ENCODE assay signal across 24 cellular contexts in genomic region chr13:32659736-32660135, GRCh38.
DNase-seq lines count a peak whose midpoint lies in the region; ATAC-seq and TF ChIP-seq lines count a peak whose summit lies in the region.
"Had no signal": no experiment of that assay in that cellular context is flagged by ENCODE, and none has a peak within 500 bp of the region (broad histone marks: within the 10 kb centered on the region; RNA-seq: fewer than 3 reads in every experiment).

No MANE protein-coding gene starts in this region.

- no peak for TF ChIP-seq POLR2A in stomach (IDR thresholded peaks at IDR 0.05)

- no peak for ATAC-seq in activated T-cell treated with anti-CD3 and anti-CD28 coated beads, Interleukin-2, amount 50 U/mL, for 72 hours (replicated peaks in 1 of 2)
- ATAC-seq in central memory CD8-positive, alpha-beta T cell (replicated peaks; ENCODE audit: extremely low read depth, poor library complexity, severe bottlenecking) = no peak
- no peak for ATAC-seq in GM19351 (IDR thresholded peaks at IDR 0.05; ENCODE audit: unreplicated experiment)
- ATAC-seq: activated CD8-positive, alpha-beta T cell treated with anti-CD3 and anti-CD28 coated beads, Interleukin-2, amount 10 ng/mL, durations not matched to agents 7 days and 5 days; Panc1; psoas muscle had no signal

- peaks cover 0 to 14% (median 6%) of the 10 kb centered on the region in 4 donors for H3K4me1 ChIP-seq in stomach
- H3K4me1 ChIP-seq: neural progenitor cell, psoas muscle had no signal

- TF ChIP-seq EP300 in stomach (IDR thresholded peaks at IDR 0.05) = no peak

- H3K9me3 ChIP-seq in stomach = peaks cover 0 to 10% (median 2%) of the 10 kb centered on the region in 4 donors

- no peak overlapping the region for H3K4me3 ChIP-seq in stomach
- H3K4me3 ChIP-seq: lung, MG63, neural progenitor cell, psoas muscle had no signal

- peak overlapping the region; percentile 53 for H3K27ac Mint-ChIP-seq in activated T-cell treated with anti-CD3 and anti-CD28 coated beads, Interleukin-2, amount 50 U/mL, for 24 hours
- H3K27ac Mint-ChIP-seq in activated T-cell treated with anti-CD3 and anti-CD28 coated beads, Interleukin-2, amount 50 U/mL, for 72 hours = no peak overlapping the region
- peak overlapping the region; percentile 67 for H3K27ac Mint-ChIP-seq in central memory CD8-positive, alpha-beta T cell (ENCODE audit: low read depth)
- H3K27ac Mint-ChIP-seq: activated CD8-positive, alpha-beta T cell treated with anti-CD3 and anti-CD28 coated beads, Interleukin-2, amount 10 ng/mL, durations not matched to agents 7 days and 5 days; dendritic cell treated with granulocyte-macrophage colony-stimulating factor and Interleukin-4, amounts not matched to agents 40 ng/mL and 50 ng/mL, for 4 days; neural progenitor cell had no signal

- intact Hi-C loops in stomach (cut with DNase I; ENCODE audit: low total_unique reads) = no loop called here

- peaks cover 10% of the 10 kb centered on the region for H3K9me3 Mint-ChIP-seq in activated T-cell treated with anti-CD3 and anti-CD28 coated beads, Interleukin-2, amount 50 U/mL, for 24 hours
- H3K9me3 Mint-ChIP-seq in activated T-cell treated with anti-CD3 and anti-CD28 coated beads, Interleukin-2, amount 50 U/mL, for 72 hours = peaks cover 0 to 5% of the 10 kb centered on the region in 2 donors
- H3K9me3 Mint-ChIP-seq in central memory CD8-positive, alpha-beta T cell = no peaks in the 10 kb centered on the region

- 73 to 91% (median 83%) methylated on average over 1 of the region's 1 CpG for WGBS in stomach, 5 donors

- no peak overlapping the region for H3K4me3 Mint-ChIP-seq in activated T-cell treated with anti-CD3 and anti-CD28 coated beads, Interleukin-2, amount 50 U/mL, for 24 hours
- no peak overlapping the region for H3K4me3 Mint-ChIP-seq in activated T-cell treated with anti-CD3 and anti-CD28 coated beads, Interleukin-2, amount 50 U/mL, for 72 hours
- no peak overlapping the region for H3K4me3 Mint-ChIP-seq in central memory CD8-positive, alpha-beta T cell
- H3K4me3 Mint-ChIP-seq: activated CD8-positive, alpha-beta T cell treated with anti-CD3 and anti-CD28 coated beads, Interleukin-2, amount 10 ng/mL, durations not matched to agents 7 days and 5 days; dendritic cell treated with granulocyte-macrophage colony-stimulating factor and Interleukin-4, amounts not matched to agents 40 ng/mL and 50 ng/mL, for 4 days; neural progenitor cell had no signal

- no peaks in the 10 kb centered on the region for H3K27me3 Mint-ChIP-seq in activated T-cell treated with anti-CD3 and anti-CD28 coated beads, Interleukin-2, amount 50 U/mL, for 24 hours
- no peaks in the 10 kb centered on the region for H3K27me3 Mint-ChIP-seq in activated T-cell treated with anti-CD3 and anti-CD28 coated beads, Interleukin-2, amount 50 U/mL, for 72 hours (ENCODE audit: low read depth)
- H3K27me3 Mint-ChIP-seq in central memory CD8-positive, alpha-beta T cell = no peaks in the 10 kb centered on the region
- H3K27me3 Mint-ChIP-seq: dendritic cell treated with granulocyte-macrophage colony-stimulating factor and Interleukin-4, amounts not matched to agents 40 ng/mL and 50 ng/mL, for 4 days had no signal

- CTCF ChIA-PET in HEK293T (lab: Yijun Ruan, JAX) = interaction anchor here (0.8 to 1.0 kb wide), 2 partner anchors 8 to 9 kb away, joined by 3 to 4 read pairs; no protein-coding TSS in a partner anchor

- no peak for TF ChIP-seq CTCF in stomach (IDR thresholded peaks at IDR 0.05)

- no peaks in the 10 kb centered on the region for H3K27me3 ChIP-seq in stomach
- H3K27me3 ChIP-seq: MG63, neural progenitor cell had no signal

- H3K27ac ChIP-seq in stomach = peak overlapping the region in 1 of 5 donors; percentile 30
- H3K27ac ChIP-seq: neural progenitor cell, psoas muscle had no signal

- peaks cover 0 to 9% (median 8%) of the 10 kb centered on the region in 4 donors for H3K36me3 ChIP-seq in stomach

- peaks cover 21% of the 10 kb centered on the region for H3K4me1 Mint-ChIP-seq in activated T-cell treated with anti-CD3 and anti-CD28 coated beads, Interleukin-2, amount 50 U/mL, for 24 hours (ENCODE audit: low read depth)
- peaks cover 17% of the 10 kb centered on the region for H3K4me1 Mint-ChIP-seq in activated T-cell treated with anti-CD3 and anti-CD28 coated beads, Interleukin-2, amount 50 U/mL, for 72 hours (ENCODE audit: low read depth)
- H3K4me1 Mint-ChIP-seq in central memory CD8-positive, alpha-beta T cell = peaks cover 26% of the 10 kb centered on the region
- H3K4me1 Mint-ChIP-seq: neural progenitor cell had no signal

- no peak for DNase-seq in activated T-cell treated with anti-CD3 and anti-CD28 coated beads, Interleukin-2, amount 50 U/mL, for 24 hours
- no peak for DNase-seq in activated T-cell treated with anti-CD3 and anti-CD28 coated beads, Interleukin-2, amount 50 U/mL, for 72 hours
- no peak for DNase-seq in central memory CD8-positive, alpha-beta T cell (ENCODE audit: low spot score in 2 of 2)
- DNase-seq in kidney tubule cell (ENCODE audit: low spot score) (peak; percentile 10), stomach (no peak), NCI-H345 (lab: John Stamatoyannopoulos, UW) (no peak), HEK293T (ENCODE audit: extremely low spot score) (no peak)
- DNase-seq: 8988T; activated CD8-positive, alpha-beta T cell treated with anti-CD3 and anti-CD28 coated beads, Interleukin-2, amount 10 ng/mL, durations not matched to agents 7 days and 5 days; activated T-cell treated with anti-CD3 and anti-CD28 coated beads for 4 hours; glutamatergic neuron; HCEC 1CT; MG63; NCI-H1417 treated with DMSO at 0.1 percent for 48 hours; NCI-H2107; NCI-H510A; psoas muscle; SHP77 treated with DMSO at 0.1 percent for 48 hours; stimulated activated CD8-positive, alpha-beta memory T cell treated with anti-CD3 and anti-CD28 coated beads, Interleukin-4, amount 100 ng/mL, for 48 hours had no signal

- POLR2A ChIA-PET in HEK293T (lab: Yijun Ruan, JAX) = no interaction called here

- H3K36me3 Mint-ChIP-seq in activated T-cell treated with anti-CD3 and anti-CD28 coated beads, Interleukin-2, amount 50 U/mL, for 24 hours (ENCODE audit: low read depth) = peaks cover 62% of the 10 kb centered on the region
- H3K36me3 Mint-ChIP-seq in activated T-cell treated with anti-CD3 and anti-CD28 coated beads, Interleukin-2, amount 50 U/mL, for 72 hours (ENCODE audit: insufficient read depth in 2 of 2) = peaks cover 22 to 31% of the 10 kb centered on the region in 2 donors
- H3K36me3 Mint-ChIP-seq in central memory CD8-positive, alpha-beta T cell (ENCODE audit: insufficient read depth) = peaks cover 16% of the 10 kb centered on the region

TF ChIP-seq in HEK293T, 16 proteins besides CTCF, POLR2A, EP300 and RAD21:
- TF ChIP-seq NFRKB (IDR thresholded peaks at IDR 0.05) (no peak), ARNT (IDR thresholded peaks at IDR 0.05) (no peak), HDGF (IDR thresholded peaks at IDR 0.05; ENCODE audit: borderline replicate concordance) (no peak), ZNF384 (IDR thresholded peaks at IDR 0.05) (no peak), FOXA1 (IDR thresholded peaks at IDR 0.05) (no peak), FOXK2 (IDR thresholded peaks at IDR 0.05) (no peak), SP1 (IDR thresholded peaks at IDR 0.05) (no peak), ELF4 (IDR thresholded peaks at IDR 0.05) (no peak), SUZ12 (IDR thresholded peaks at IDR 0.05) (no peak), PKNOX1 (IDR thresholded peaks at IDR 0.05) (no peak), BHLHE40 (IDR thresholded peaks at IDR 0.05; ENCODE audit: borderline replicate concordance) (no peak), L3MBTL2 (conservative IDR thresholded peaks at IDR 0.05) (no peak)
